In the genomic region with DNA sequence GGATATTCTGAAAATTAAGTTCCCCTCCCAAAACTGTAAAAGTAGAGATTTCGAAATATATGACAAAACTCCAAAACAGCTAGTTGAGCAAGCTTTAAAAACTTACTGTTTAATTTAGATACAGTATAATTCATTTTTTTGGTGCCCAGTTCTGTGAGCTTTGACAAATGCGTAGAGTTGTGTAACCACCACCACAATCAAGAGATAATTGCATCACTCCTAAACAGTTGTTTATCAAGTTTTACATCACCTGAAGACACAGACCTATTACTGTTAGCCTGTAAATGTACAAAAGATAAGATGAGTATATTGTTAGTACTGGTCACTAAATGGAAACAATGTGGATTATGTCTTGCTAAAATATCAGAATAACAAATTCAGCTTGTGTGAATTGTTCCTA, we compare ENCODE assay signal across 24 cellular contexts.
"Had no signal": no experiment of that assay in that cellular context is flagged by ENCODE, and none has a peak within 500 bp of the region (broad histone marks: within the 10 kb centered on the region; RNA-seq: fewer than 3 reads in every experiment).

No MANE protein-coding gene starts in this region.

- H3K36me3 ChIP-seq: ovary had no signal

- H3K4me3 ChIP-seq: cardiac muscle cell, gastroesophageal sphincter, heart left ventricle, ovary, psoas muscle, right atrium auricular region, upper lobe of left lung had no signal

- H3K9me3 ChIP-seq: gastroesophageal sphincter, heart left ventricle, neutrophil, ovary, psoas muscle, right atrium auricular region, upper lobe of left lung had no signal

- H3K4me1 ChIP-seq: gastroesophageal sphincter, heart left ventricle, psoas muscle, right atrium auricular region, upper lobe of left lung had no signal

- DNase-seq: activated CD4-positive, alpha-beta T cell treated with anti-CD3 and anti-CD28 coated beads for 4 hours; activated CD4-positive, alpha-beta T cell treated with anti-CD3 and anti-CD28 coated beads, Interleukin-2, amount 50 U/mL, for 48 hours; activated CD4-positive, CD25-positive, alpha-beta regulatory T cell; activated CD8-positive, alpha-beta memory T cell treated with anti-CD3 and anti-CD28 coated beads, Interleukin-2, amount 50 U/mL, for 48 hours; activated naive CD4-positive, alpha-beta T cell treated with Interleukin-2 at 50 U/mL for 16 hours; activated naive CD8-positive, alpha-beta T cell treated with anti-CD3 and anti-CD28 coated beads for 36 hours; activated T-cell treated with anti-CD3 and anti-CD28 coated beads, Interleukin-2, amount 50 U/mL, for 4 hours; amygdala; cortex of kidney; erythroblast; heart left ventricle; islet precursor cell; left colon; ovary; psoas muscle; stimulated activated CD4-positive, alpha-beta T cell treated with anti-CD3 and anti-CD28 coated beads, Interleukin-12 subunit alpha, Interleukin-12 subunit beta, amount 100 ng/mL, for 4 hours; stimulated activated CD4-positive, alpha-beta T cell treated with anti-CD3 and anti-CD28 coated beads, Interleukin-4, amount 100 ng/mL, for 4 hours; stimulated activated naive CD8-positive, alpha-beta T cell treated with anti-CD3 and anti-CD28 coated beads, Interleukin-15, Interleukin-2, amounts not matched to agents 100 U/mL and 50 U/mL, for 24 hours; T1000; upper lobe of left lung had no signal

- H3K27ac ChIP-seq: cardiac muscle cell, gastroesophageal sphincter, heart left ventricle, neutrophil, ovary, psoas muscle, right atrium auricular region, upper lobe of left lung had no signal
